ENCODE assay signal across 8 cellular contexts in the genomic region with DNA sequence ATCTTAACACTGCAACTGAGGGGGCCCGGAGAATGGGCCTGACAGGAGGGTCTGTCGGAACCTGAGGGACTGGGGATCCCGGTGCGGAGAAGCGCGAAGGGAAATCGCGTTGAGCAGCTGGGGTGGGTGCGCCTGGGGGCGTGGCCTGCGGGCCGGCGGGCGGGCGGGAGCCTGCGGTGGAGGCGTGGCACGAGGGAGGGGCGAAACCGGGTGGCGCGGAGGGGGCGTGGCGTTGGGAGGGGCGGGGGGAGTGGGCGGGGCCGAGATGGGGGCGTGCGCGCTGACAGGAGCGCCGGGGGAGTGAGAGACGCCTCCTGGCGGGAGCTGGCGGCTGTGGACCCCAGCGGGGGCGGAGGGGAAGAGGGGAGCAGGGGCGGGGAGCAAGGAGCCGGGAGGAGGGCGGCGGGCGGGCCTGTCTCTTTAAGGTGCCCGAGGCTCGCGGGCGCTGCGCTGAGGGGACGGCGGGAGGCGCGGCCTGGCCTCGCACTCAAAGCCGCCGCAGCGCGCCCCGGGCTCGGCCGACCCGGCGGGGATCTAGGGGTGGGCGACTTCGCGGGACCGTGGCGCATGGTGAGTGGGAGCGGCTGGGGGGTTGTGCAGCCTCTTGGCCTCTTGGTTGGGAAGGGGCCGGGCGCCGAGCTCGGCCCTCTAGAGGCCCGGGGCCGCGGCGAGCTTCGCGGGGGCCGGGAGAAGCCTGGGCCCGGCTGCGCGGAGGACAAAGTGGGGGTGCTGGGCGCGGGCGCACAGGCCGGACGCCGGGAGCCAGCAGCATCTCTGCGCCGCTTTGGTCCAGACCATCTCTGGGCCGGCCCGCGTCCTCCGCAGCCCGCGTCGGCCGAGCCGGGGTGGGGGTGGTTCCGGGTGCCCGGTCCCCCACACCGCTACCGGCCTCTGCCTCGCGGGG.
DNase-seq lines count a peak whose midpoint lies in the region; ATAC-seq and TF ChIP-seq lines count a peak whose summit lies in the region.

TSS of gene TWSG1 (plus strand) at position 423 of the 904 bp plus-strand sequence. CDS start 2,457 bp downstream, outside the sequence.

- peak; percentile 99 for DNase-seq in AG20443 (ENCODE audit: low spot score)
- peak; percentile 62 to 93 for DNase-seq in NCI-H446 (lab: John Stamatoyannopoulos, UW)
- peak; percentile 83 to 85 for DNase-seq in activated CD4-positive, alpha-beta T cell treated with anti-CD3 and anti-CD28 coated beads for 24 hours (ENCODE audit: low read depth in 2 of 2)
- DNase-seq in choroid plexus epithelial cell (ENCODE audit: low read depth), result peak; percentile 97
- peak; percentile 66 for DNase-seq in kidney glomerular epithelial cell (lab: John Stamatoyannopoulos, UW)
- peak; percentile 84 to 88 for DNase-seq in stimulated activated CD4-positive, alpha-beta T cell treated with anti-CD3 and anti-CD28 coated beads, Interleukin-1b, Interleukin-23, amount 100 ng/mL, for 1 hour (ENCODE audit: low read depth in 2 of 2)

- peak; percentile 54 for TF ChIP-seq CTCF in choroid plexus epithelial cell (conservative IDR thresholded peaks at IDR 0.05; ENCODE audit: low read depth, low read length)

- in situ Hi-C loops in GM18951 (cut with MboI; ENCODE audit: low sequenced_read_pairs, unreplicated experiment), result no loop called here

- peak; percentile 75 for ATAC-seq in HG03196 (IDR thresholded peaks at IDR 0.05; ENCODE audit: unreplicated experiment)

- peak; percentile 80 for TF ChIP-seq POLR2A in GM18951 (IDR thresholded peaks at IDR 0.05; ENCODE audit: extremely low read depth, insufficient read depth, insufficient read length)

- peak within 1 kb of the TSS; percentile 75 for H3K4me3 ChIP-seq in choroid plexus epithelial cell (ENCODE audit: low read depth, low read length)

Comparison
In these comparisons a context has a peak if more than half of its experiments do, and no peak if none do; other contexts are left out.
1. Peak in every context shown above with its lines: DNase-seq, ATAC-seq and H3K4me3 ChIP-seq.